In genomic region chr2:38565333-38565732, GRCh38 we compare ENCODE assay signal across 9 cellular contexts.
"Had no signal": no experiment of that assay in that cellular context is flagged by ENCODE, and none has a peak within 500 bp of the region (broad histone marks: within the 10 kb centered on the region; RNA-seq: fewer than 3 reads in every experiment).

No MANE protein-coding gene starts in this region.

- H2AFZ ChIP-seq: GM23338 had no signal

- ATAC-seq: GM23338 had no signal

- FAIRE-seq: H1, H54 had no signal

- DNase-seq: H9, HCEC 1CT, HFFc6, IMR-90, KBM-7 had no signal

- H3K4me2 ChIP-seq: GM23338 had no signal

- H3K4me3 ChIP-seq: GM23338 had no signal

- H3K27ac ChIP-seq: HL-60 had no signal
